10 cellular contexts compared by ENCODE assay signal in the genomic region with DNA sequence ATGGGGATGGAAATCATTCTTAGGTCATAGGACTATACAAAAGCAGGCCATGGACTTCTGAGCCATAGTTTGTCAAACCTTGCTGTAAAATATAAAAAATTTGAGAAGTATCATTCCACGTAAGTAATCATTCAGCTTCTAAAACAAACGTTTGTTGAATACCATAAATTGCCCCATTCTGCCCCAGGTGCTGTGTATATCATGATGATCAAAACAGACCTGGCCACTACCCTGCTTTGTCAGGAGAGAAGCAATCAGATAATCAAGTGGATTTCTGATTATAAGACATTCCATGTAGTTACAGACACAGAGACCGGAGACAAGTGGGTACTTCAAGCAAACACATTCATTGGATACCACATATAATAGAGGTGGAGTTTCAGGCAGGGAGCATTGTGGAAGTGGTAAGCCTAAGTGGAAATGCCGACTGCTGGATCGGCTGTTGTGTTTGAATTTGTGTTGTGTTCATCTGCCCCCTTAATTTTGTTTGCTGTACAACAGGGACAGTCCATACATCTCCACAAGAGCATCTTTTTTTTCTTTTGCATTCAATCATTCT.
DNase-seq lines count a peak whose midpoint lies in the region; ATAC-seq and TF ChIP-seq lines count a peak whose summit lies in the region.
"Had no signal": no experiment of that assay in that cellular context is flagged by ENCODE, and none has a peak within 500 bp of the region (broad histone marks: within the 10 kb centered on the region; RNA-seq: fewer than 3 reads in every experiment).

No MANE protein-coding gene starts in this region.

- H3K4me3 ChIP-seq in neutrophil (ENCODE audit: low read depth in 1 of 2, low read length in 1 of 2), result no peak overlapping the region

- no peak for ATAC-seq in activated CD4-positive, alpha-beta T cell treated with anti-CD3 and anti-CD28 coated beads for 36 hours
- ATAC-seq in central memory CD8-positive, alpha-beta T cell (replicated peaks; ENCODE audit: extremely low read depth, poor library complexity, severe bottlenecking), result no peak

- TF ChIP-seq CTCF in neutrophil (IDR thresholded peaks at IDR 0.05), result no peak

- CTCF ChIA-PET in activated CD4-positive, alpha-beta T cell treated with anti-CD3 and anti-CD28 coated beads for 36 hours (lab: Charles Lee), result interaction anchor here (0.6 to 1.5 kb wide), 5 partner anchors 21 to 453 kb away, joined by 3 to 7 read pairs (median 4); no protein-coding TSS in a partner anchor

- no peaks in the 10 kb centered on the region for H3K27me3 ChIP-seq in neutrophil

- peaks cover 33% of the 10 kb centered on the region for H3K36me3 ChIP-seq in KOPT-K1 (ENCODE audit: insufficient read depth, low read length)
- H3K36me3 ChIP-seq in neutrophil, result peaks cover 66% of the 10 kb centered on the region

- H3K4me3 Mint-ChIP-seq in activated CD4-positive, alpha-beta T cell treated with anti-CD3 and anti-CD28 coated beads for 36 hours, result no peak overlapping the region
- H3K4me3 Mint-ChIP-seq in central memory CD8-positive, alpha-beta T cell, result no peak overlapping the region

- H3K4me1 Mint-ChIP-seq in activated CD4-positive, alpha-beta T cell treated with anti-CD3 and anti-CD28 coated beads for 36 hours, result peaks cover 94% of the 10 kb centered on the region
- H3K4me1 Mint-ChIP-seq in central memory CD8-positive, alpha-beta T cell, result peaks cover 83% of the 10 kb centered on the region

- peaks cover 74% of the 10 kb centered on the region for H3K36me3 Mint-ChIP-seq in activated CD4-positive, alpha-beta T cell treated with anti-CD3 and anti-CD28 coated beads for 36 hours (ENCODE audit: low read depth)
- peaks cover 46% of the 10 kb centered on the region for H3K36me3 Mint-ChIP-seq in central memory CD8-positive, alpha-beta T cell (ENCODE audit: insufficient read depth)

- no peaks in the 10 kb centered on the region for H3K9me3 Mint-ChIP-seq in activated CD4-positive, alpha-beta T cell treated with anti-CD3 and anti-CD28 coated beads for 36 hours (ENCODE audit: low read depth)
- H3K9me3 Mint-ChIP-seq in central memory CD8-positive, alpha-beta T cell, result no peaks in the 10 kb centered on the region

- intact Hi-C loops in activated CD4-positive, alpha-beta T cell treated with anti-CD3 and anti-CD28 coated beads for 36 hours (cut with DNase I, micrococcal nuclease), result no loop called here

- POLR2A ChIA-PET in activated CD4-positive, alpha-beta T cell treated with anti-CD3 and anti-CD28 coated beads for 36 hours (lab: Charles Lee), result no interaction called here

- H3K27me3 Mint-ChIP-seq in activated CD4-positive, alpha-beta T cell treated with anti-CD3 and anti-CD28 coated beads for 36 hours, result no peaks in the 10 kb centered on the region
- H3K27me3 Mint-ChIP-seq in central memory CD8-positive, alpha-beta T cell, result no peaks in the 10 kb centered on the region

- H3K27ac Mint-ChIP-seq in activated CD4-positive, alpha-beta T cell treated with anti-CD3 and anti-CD28 coated beads for 36 hours, result peak overlapping the region; percentile 83
- peak overlapping the region; percentile 1 for H3K27ac Mint-ChIP-seq in central memory CD8-positive, alpha-beta T cell (ENCODE audit: low read depth)

- no peak for DNase-seq in activated CD4-positive, alpha-beta T cell treated with anti-CD3 and anti-CD28 coated beads for 36 hours
- no peak for DNase-seq in activated CD4-positive, alpha-beta T cell treated with anti-CD3 and anti-CD28 coated beads, Interleukin-2, amount 50 U/mL, for 1 hour
- DNase-seq in central memory CD8-positive, alpha-beta T cell (ENCODE audit: low spot score in 2 of 2), result no peak
- no peak for DNase-seq in stimulated activated CD4-positive, alpha-beta T cell treated with anti-CD3 and anti-CD28 coated beads, Interleukin-12 subunit alpha, Interleukin-12 subunit beta, amount 100 ng/mL, for 4 hours
- DNase-seq in islet precursor cell, result no peak
- no peak for DNase-seq in stimulated activated naive CD4-positive, alpha-beta T cell treated with Interleukin-2 at 50 U/mL for 16 hours (lab: John Stamatoyannopoulos, UW)
- DNase-seq: GF-D8, NCI-H345 had no signal

- peaks cover 20 to 31% of the 10 kb centered on the region in 2 experiments for H3K4me1 ChIP-seq in neutrophil (ENCODE audit: control insufficient read depth in 1 of 2, insufficient read depth in 1 of 2, low read depth in 1 of 2, low read length in 1 of 2)

- H3K9me3 ChIP-seq in KOPT-K1 (ENCODE audit: insufficient read depth, low read length, poor library complexity, severe bottlenecking) (no peaks in the 10 kb centered on the region), neutrophil (no peaks in the 10 kb centered on the region)

- peak overlapping the region; percentile 94 for H3K27ac ChIP-seq in KOPT-K1 (ENCODE audit: low read depth, low read length, poor library complexity, severe bottlenecking)
- H3K27ac ChIP-seq in neutrophil, result peak overlapping the region; percentile 26
